15 cellular contexts compared by ENCODE assay signal in genomic region chr9:5321058-5321457, GRCh38. TPM values are rescaled to one million over a fixed set of nuclear protein-coding genes. Genes with fewer than 3 reads are reported as not detected.
DNase-seq lines count a peak whose midpoint lies in the region; ATAC-seq and TF ChIP-seq lines count a peak whose summit lies in the region.
"Had no signal": no experiment of that assay in that cellular context is flagged by ENCODE, and none has a peak within 500 bp of the region (broad histone marks: within the 10 kb centered on the region; RNA-seq: fewer than 3 reads in every experiment).

No MANE protein-coding gene starts in this region.

- H4K20me1 ChIP-seq in PC-3 (ENCODE audit: low read length) = no peaks in the 10 kb centered on the region

- no peak for DNase-seq in A673 (ENCODE audit: low spot score)
- DNase-seq in PC-3 = peak; percentile 29
- DNase-seq in epithelial cell of esophagus (ENCODE audit: low read depth) = peak; percentile 13
- DNase-seq in activated T-cell treated with anti-CD3 and anti-CD28 coated beads, Interleukin-2, amount 50 U/mL, for 24 hours = no peak
- no peak for DNase-seq in DMS153 treated with DMSO at 0.1 percent for 48 hours (lab: John Stamatoyannopoulos, UW; ENCODE audit: unreplicated experiment)
- no peak for DNase-seq in glomerular visceral epithelial cell (ENCODE audit: extremely low spot score)
- DNase-seq in iPS-NIHi7 (ENCODE audit: extremely low spot score) = no peak
- DNase-seq: activated CD4-positive, alpha-beta memory T cell treated with anti-CD3 and anti-CD28 coated beads, Interleukin-2, amount 10 ng/mL, durations not matched to agents 7 days and 5 days; DMS79; hypothalamus; left ventricle myocardium inferior; NCI-H1930; stimulated activated CD4-positive, alpha-beta T cell treated with anti-CD3 and anti-CD28 coated beads, Interleukin-2, amount 100 ng/mL, for 48 hours; transverse colon had no signal

- H3K27ac ChIP-seq in A673 (ENCODE audit: low read depth, low read length, poor library complexity, severe bottlenecking) (no peak overlapping the region), PC-3 (ENCODE audit: low read length) (no peak overlapping the region)
- H3K27ac ChIP-seq: left ventricle myocardium inferior, transverse colon had no signal

- H3K79me2 ChIP-seq in PC-3 (ENCODE audit: low read length) = no peaks in the 10 kb centered on the region

- H2AFZ ChIP-seq in PC-3 (ENCODE audit: low read length) = no peak overlapping the region

- CTCF ChIA-PET in A673 (lab: Charles Lee) (no interaction called here), PC-3 (lab: Charles Lee) (interaction anchor here (0.5 to 1.0 kb wide), 3 partner anchors 27 to 135 kb away, joined by 3 to 9 read pairs (median 3); no protein-coding TSS in a partner anchor)

- BruUV-seq in A673 (replicated peaks; lab: Mats Ljungman, UMichigan) (no TSS peak), PC-3 (replicated peaks; lab: Mats Ljungman, UMichigan) (no TSS peak)

- no peaks in the 10 kb centered on the region for H3K4me1 ChIP-seq in A673 (ENCODE audit: insufficient read depth, low read length, poor library complexity, severe bottlenecking)
- no peaks in the 10 kb centered on the region for H3K4me1 ChIP-seq in PC-3 (ENCODE audit: insufficient read depth, low read length)
- H3K4me1 ChIP-seq: left ventricle myocardium inferior, transverse colon had no signal

- peak; percentile 27; the same call in 1 of the 2 replicates for TF ChIP-seq CTCF in A673 (conservative IDR thresholded peaks at IDR 0.05; ENCODE audit: low read depth, low read length)
- peak; percentile 37; the same call in 1 of the 3 replicates for TF ChIP-seq CTCF in GM12872 (IDR thresholded peaks at IDR 0.05; ENCODE audit: insufficient read depth, low read depth, low read length)
- TF ChIP-seq CTCF in PC-3 (conservative IDR thresholded peaks at IDR 0.05; ENCODE audit: low read depth, low read length) = peak; percentile 41
- TF ChIP-seq CTCF in epithelial cell of esophagus (IDR thresholded peaks at IDR 0.05; ENCODE audit: insufficient read depth, low read depth, low read length, missing control alignments) = peak; percentile 20

- H3K9me3 Mint-ChIP-seq in activated T-cell treated with anti-CD3 and anti-CD28 coated beads, Interleukin-2, amount 50 U/mL, for 24 hours = peaks cover 4% of the 10 kb centered on the region
- H3K9me3 Mint-ChIP-seq: activated CD4-positive, alpha-beta memory T cell treated with anti-CD3 and anti-CD28 coated beads, Interleukin-2, amount 10 ng/mL, durations not matched to agents 7 days and 5 days had no signal

- H3F3A ChIP-seq in PC-3 (ENCODE audit: low read length, unreplicated experiment) = no peaks in the 10 kb centered on the region

- H3K4me3 ChIP-seq in A673 (ENCODE audit: low read depth, low read length, poor library complexity, severe bottlenecking) = no peak overlapping the region
- no peak overlapping the region for H3K4me3 ChIP-seq in PC-3 (ENCODE audit: low read length)
- no peak overlapping the region for H3K4me3 ChIP-seq in epithelial cell of esophagus (ENCODE audit: low read length)
- H3K4me3 ChIP-seq: left ventricle myocardium inferior, transverse colon had no signal

- no peak overlapping the region for H3K9ac ChIP-seq in PC-3 (ENCODE audit: low read length)

- no peak overlapping the region for H3K4me2 ChIP-seq in PC-3 (ENCODE audit: low read length)

- H3K27ac Mint-ChIP-seq in activated T-cell treated with anti-CD3 and anti-CD28 coated beads, Interleukin-2, amount 50 U/mL, for 24 hours = no peak overlapping the region
- H3K27ac Mint-ChIP-seq: activated CD4-positive, alpha-beta memory T cell treated with anti-CD3 and anti-CD28 coated beads, Interleukin-2, amount 10 ng/mL, durations not matched to agents 7 days and 5 days had no signal

- intact Hi-C loops in A673 (cut with micrococcal nuclease; ENCODE audit: unreplicated experiment) = no loop called here
- intact Hi-C loops in PC-3 (cut with micrococcal nuclease) = loop anchor here (1.0 to 2.0 kb wide), 2 partner anchors 56 to 135 kb away; no protein-coding TSS in a partner anchor

- no peaks in the 10 kb centered on the region for H3K27me3 Mint-ChIP-seq in activated T-cell treated with anti-CD3 and anti-CD28 coated beads, Interleukin-2, amount 50 U/mL, for 24 hours
- H3K27me3 Mint-ChIP-seq: activated CD4-positive, alpha-beta memory T cell treated with anti-CD3 and anti-CD28 coated beads, Interleukin-2, amount 10 ng/mL, durations not matched to agents 7 days and 5 days had no signal

- no peak for ATAC-seq in PC-3

- POLR2A ChIA-PET in A673 (lab: Charles Lee; ENCODE audit: low non-redundant PET) = no interaction called here
- POLR2A ChIA-PET in PC-3 (lab: Charles Lee; ENCODE audit: unreplicated experiment) = no interaction called here

- peaks cover 27% of the 10 kb centered on the region for H3K36me3 Mint-ChIP-seq in activated T-cell treated with anti-CD3 and anti-CD28 coated beads, Interleukin-2, amount 50 U/mL, for 24 hours (ENCODE audit: low read depth)

- peaks cover 12% of the 10 kb centered on the region for H3K4me1 Mint-ChIP-seq in activated T-cell treated with anti-CD3 and anti-CD28 coated beads, Interleukin-2, amount 50 U/mL, for 24 hours (ENCODE audit: low read depth)

- H3K36me3 ChIP-seq in A673 (ENCODE audit: insufficient read depth, low read length, poor library complexity, severe bottlenecking) (no peaks in the 10 kb centered on the region), PC-3 (ENCODE audit: low read depth, low read length) (no peaks in the 10 kb centered on the region)
- H3K36me3 ChIP-seq: left ventricle myocardium inferior, transverse colon had no signal

- no peaks in the 10 kb centered on the region for H3K9me2 ChIP-seq in PC-3 (replicated peaks; ENCODE audit: low read length)

- H3K27me3 ChIP-seq in A673 (replicated peaks; ENCODE audit: insufficient read depth, low read depth, low read length, poor library complexity) = no peaks in the 10 kb centered on the region
- H3K27me3 ChIP-seq in PC-3 (ENCODE audit: low read length) = no peaks in the 10 kb centered on the region
- H3K27me3 ChIP-seq: transverse colon had no signal

- H3K4me3 Mint-ChIP-seq in activated T-cell treated with anti-CD3 and anti-CD28 coated beads, Interleukin-2, amount 50 U/mL, for 24 hours = no peak overlapping the region
- H3K4me3 Mint-ChIP-seq: activated CD4-positive, alpha-beta memory T cell treated with anti-CD3 and anti-CD28 coated beads, Interleukin-2, amount 10 ng/mL, durations not matched to agents 7 days and 5 days had no signal

- H3K9me3 ChIP-seq in A673 (ENCODE audit: low read depth, low read length, poor library complexity, severe bottlenecking) = no peaks in the 10 kb centered on the region
- H3K9me3 ChIP-seq in PC-3 (ENCODE audit: low read length) = no peaks in the 10 kb centered on the region
- H3K9me3 ChIP-seq: transverse colon had no signal

RNA-seq across cellular contexts. Expression of gene RLN2, which starts 16.5 kb away (rescaled TPM):
- total RNA-seq in A673 (2021) (not detected in 2 replicates), PC-3 (2014; rRNA removed) (not detected in 2 replicates)
- total RNA-seq: transverse colon had no signal

RNA-seq across cellular contexts. Expression of gene RLN1, which starts 18.6 kb away (rescaled TPM):
- total RNA-seq in A673 (2021) = not detected in 2 replicates
- total RNA-seq in PC-3 (2014; rRNA removed) = not detected in 2 replicates
- total RNA-seq: left ventricle myocardium inferior had no signal

Comparison
In these comparisons a context has a peak if more than half of its experiments do, and no peak if none do; other contexts are left out.
1. DNase-seq: peak in PC-3 (single experiment) and epithelial cell of esophagus (single experiment); none in A673 (single experiment), activated T-cell treated with anti-CD3 and anti-CD28 coated beads, Interleukin-2, amount 50 U/mL, for 24 hours (single experiment), DMS153 treated with DMSO at 0.1 percent for 48 hours (single experiment), glomerular visceral epithelial cell (single experiment) and iPS-NIHi7 (single experiment).
2. Peak in every context shown above with its lines, with median percentiles within 50 percentile points of each other: CTCF ChIP-seq.